In the genomic region with DNA sequence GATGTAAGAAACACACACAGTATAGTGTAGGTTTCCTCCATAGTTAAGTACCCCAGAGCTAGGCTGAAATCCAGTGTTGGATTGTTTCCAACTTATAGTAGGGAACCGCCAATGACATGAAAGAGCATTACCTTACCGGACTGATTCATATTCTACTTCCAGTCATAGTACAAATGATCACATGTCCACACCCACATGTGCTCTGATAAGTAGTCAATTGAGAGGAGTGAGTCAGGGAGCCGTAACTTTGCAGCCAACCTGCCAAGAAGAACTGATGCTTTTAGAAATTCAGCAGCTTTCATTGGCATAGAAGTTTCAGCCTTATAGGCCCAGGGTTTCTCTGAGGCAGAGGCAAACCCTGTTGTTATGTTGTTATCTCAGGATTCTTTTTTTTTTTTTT, we compare ENCODE assay signal across 15 cellular contexts.
DNase-seq lines count a peak whose midpoint lies in the region; ATAC-seq and TF ChIP-seq lines count a peak whose summit lies in the region.
"Had no signal": no experiment of that assay in that cellular context is flagged by ENCODE, and none has a peak within 500 bp of the region (broad histone marks: within the 10 kb centered on the region; RNA-seq: fewer than 3 reads in every experiment).

No MANE protein-coding gene starts in this region.

- 4% methylated on average over 3 of the region's 3 CpGs for WGBS in mammary epithelial cell (ENCODE audit: low coverage, missing lambda C conversion rate)

- intact Hi-C loops in mammary epithelial cell (cut with micrococcal nuclease), result no loop called here

- H3K27me3 ChIP-seq in MG63 (no peaks in the 10 kb centered on the region), mammary epithelial cell (ENCODE audit: insufficient read depth, low read length) (no peaks in the 10 kb centered on the region)

- no peaks in the 10 kb centered on the region for H4K20me1 ChIP-seq in mammary epithelial cell (ENCODE audit: insufficient read depth, low read length)

- H3K27ac ChIP-seq in mammary epithelial cell (ENCODE audit: insufficient read depth, low read depth, low read length), result no peak overlapping the region
- H3K27ac ChIP-seq: 22Rv1, HL-60 had no signal

- DNase-seq in DMS153 (lab: John Stamatoyannopoulos, UW) (peak; percentile 22), DMS153 treated with DMSO at 0.1 percent for 48 hours (lab: John Stamatoyannopoulos, UW; ENCODE audit: unreplicated experiment) (no peak), MG63 (peak; percentile 61), mammary epithelial cell (peak; percentile 80), omental fat pad (ENCODE audit: low spot score) (no peak), NCI-H524 treated with DMSO at 0.1 percent for 48 hours (lab: John Stamatoyannopoulos, UW) (no peak), left lobe of liver (ENCODE audit: low spot score) (no peak)
- DNase-seq: activated CD4-positive, alpha-beta T cell treated with anti-CD3 and anti-CD28 coated beads, Interleukin-2, amount 10 ng/mL, durations not matched to agents 7 days and 5 days; DMS 273 treated with DMSO at 0.1 percent for 48 hours; natural killer cell; NCI-H526 treated with DMSO at 0.1 percent for 48 hours had no signal

- no peaks in the 10 kb centered on the region for H3K79me2 ChIP-seq in mammary epithelial cell (ENCODE audit: insufficient read depth, low read length)

- no peak overlapping the region for H3K4me2 ChIP-seq in mammary epithelial cell (ENCODE audit: insufficient read depth, low read depth, low read length)

- BruUV-seq in mammary epithelial cell (replicated peaks; lab: Mats Ljungman, UMichigan), result no TSS peak

- H3K36me3 ChIP-seq in MG63 (no peaks in the 10 kb centered on the region), mammary epithelial cell (ENCODE audit: insufficient read depth, low read length) (no peaks in the 10 kb centered on the region)

- in situ Hi-C loops in mammary epithelial cell (cut with MboI; ENCODE audit: low sequenced_read_pairs in 2 of 2), result no loop called here

- TF ChIP-seq CTCF in mammary epithelial cell (conservative IDR thresholded peaks at IDR 0.05 in 1 of 2, IDR thresholded peaks at IDR 0.05 in 1 of 2; ENCODE audit: extremely low read depth in 1 of 2, insufficient read depth in 1 of 2, low read depth in 1 of 2, low read length in 2 of 2), result no peak
- no peak for TF ChIP-seq CTCF in omental fat pad (IDR thresholded peaks at IDR 0.05)

- H3K4me3 ChIP-seq in MG63 (no peak overlapping the region), mammary epithelial cell (replicated peaks in 1 of 3; ENCODE audit: insufficient read depth in 1 of 3, low read depth in 2 of 3, low read length in 3 of 3) (no peak overlapping the region)

- CTCF ChIA-PET in mammary epithelial cell (lab: Charles Lee; ENCODE audit: low non-redundant PET), result no interaction called here

- dilution Hi-C loops in mammary epithelial cell (cut with HindIII; ENCODE audit: low sequenced_read_pairs), result no loop called here

- no peak overlapping the region for H2AFZ ChIP-seq in mammary epithelial cell (ENCODE audit: low read depth, low read length)

- H3K9me3 ChIP-seq in MG63 (no peaks in the 10 kb centered on the region), mammary epithelial cell (replicated peaks; ENCODE audit: insufficient read depth, low read length) (no peaks in the 10 kb centered on the region)

- no peak overlapping the region for H3K9ac ChIP-seq in mammary epithelial cell (ENCODE audit: insufficient read depth, low read length)

- peaks cover 11% of the 10 kb centered on the region for H3K4me1 ChIP-seq in mammary epithelial cell (ENCODE audit: insufficient read depth, low read length)

- ATAC-seq in omental fat pad (ENCODE audit: low FRiP score) (peak; percentile 62), left lobe of liver (no peak), HG02884 (IDR thresholded peaks at IDR 0.05; ENCODE audit: unreplicated experiment) (no peak)
- ATAC-seq: natural killer cell; stimulated activated memory B cell treated with anti-CD40 and anti-IgM and Interleukin-4, amounts not matched to agents 10 μg/mL and 1 μg/mL and 100 μg/mL, for 72 hours had no signal

Comparison
In these comparisons a context has a peak if more than half of its experiments do, and no peak if none do; other contexts are left out.
1. DNase-seq: peak in DMS153 (single experiment), MG63 (single experiment) and mammary epithelial cell (single experiment); none in DMS153 treated with DMSO at 0.1 percent for 48 hours (single experiment), omental fat pad (single experiment), NCI-H524 treated with DMSO at 0.1 percent for 48 hours (single experiment) and left lobe of liver (single experiment).